Comparison of ENCODE assay signal across 8 cellular contexts in genomic region chr2:88590998-88591613, GRCh38. TPM values are rescaled to one million over a fixed set of nuclear protein-coding genes. Genes with fewer than 3 reads are reported as not detected.
DNase-seq lines count a peak whose midpoint lies in the region; ATAC-seq and TF ChIP-seq lines count a peak whose summit lies in the region.

No MANE protein-coding gene starts in this region.

- H3K4me3 ChIP-seq in NB4 (ENCODE audit: low read depth, low read length) (no peak overlapping the region), colonic mucosa (no peak overlapping the region), liver (ENCODE audit: low read depth in 1 of 3, low read length in 3 of 3) (no peak overlapping the region), stomach (no peak overlapping the region)

- intact Hi-C loops in colonic mucosa (cut with DNase I) (loop anchor here (2.0 kb wide), 1 partner anchor 78 kb away; no protein-coding TSS in a partner anchor), stomach (cut with DNase I; ENCODE audit: low total_unique reads) (loop anchor here (5.0 kb wide), 1 partner anchor 76 kb away; no protein-coding TSS in a partner anchor)

- no peak for TF ChIP-seq EP300 in stomach (IDR thresholded peaks at IDR 0.05)

- H3K4me1 Mint-ChIP-seq in T-helper 17 cell: peaks cover 2% of the 10 kb centered on the region

- no peaks in the 10 kb centered on the region for H3K27me3 Mint-ChIP-seq in T-helper 17 cell

- H3K36me3 ChIP-seq in colonic mucosa (peaks cover 12% of the 10 kb centered on the region), liver (ENCODE audit: control insufficient read depth in 4 of 4, insufficient read depth in 3 of 4, low read depth in 1 of 4, low read length in 3 of 4) (peaks cover 6 to 35% (median 22%) of the 10 kb centered on the region in 4 donors), stomach (peaks cover 12 to 83% (median 68%) of the 10 kb centered on the region in 4 donors)

- TF ChIP-seq CTCF in NB4 (IDR thresholded peaks at IDR 0.05; ENCODE audit: low read depth, low read length) (peak; percentile 72), colonic mucosa (IDR thresholded peaks at IDR 0.05) (peak; percentile 54), liver (IDR thresholded peaks at IDR 0.05; ENCODE audit: low read depth, low read length, missing input control) (peak; percentile 66), stomach (IDR thresholded peaks at IDR 0.05) (peak in 5 of 7 experiments; percentile 71 to 86 (median 77))

- DNase-seq in activated CD4-positive, CD25-positive, alpha-beta regulatory T cell treated with anti-CD3 and anti-CD28 coated beads, Interleukin-2, amount 50 U/mL, for 16 hours (ENCODE audit: low read depth, low spot score): peak; percentile 21
- no peak for DNase-seq in activated CD4-positive, CD25-positive, alpha-beta regulatory T cell treated with anti-CD3 and anti-CD28 coated beads, Interleukin-2, amount 50 U/mL, for 72 hours
- DNase-seq in H4 (ENCODE audit: low spot score) (peak; percentile 53), NB4 (ENCODE audit: low read depth) (peak; percentile 68), T-helper 17 cell (peak in 1 of 3 donors; percentile 24), colonic mucosa (peak; percentile 57), stomach (no peak)

- no peaks in the 10 kb centered on the region for H3K36me3 Mint-ChIP-seq in T-helper 17 cell (ENCODE audit: low read depth)

- no peak overlapping the region for H3K27ac ChIP-seq in colonic mucosa
- H3K27ac ChIP-seq in liver (ENCODE audit: low read depth in 1 of 2, low read length in 2 of 2): no peak overlapping the region
- peak overlapping the region in 3 of 5 donors; percentile 18 to 49 (median 40) for H3K27ac ChIP-seq in stomach

- peak; percentile 81 for ATAC-seq in T-helper 17 cell

- H3K4me3 Mint-ChIP-seq in T-helper 17 cell: no peak overlapping the region

- WGBS in liver: 96% methylated on average over 2 of the region's 2 CpGs
- WGBS in stomach, 5 donors: 85 to 97% (median 92%) methylated on average over 2 of the region's 2 CpGs

- TF ChIP-seq POLR2A in NB4 (IDR thresholded peaks at IDR 0.05; ENCODE audit: extremely low read depth, insufficient read length) (no peak), stomach (IDR thresholded peaks at IDR 0.05) (no peak)

- H3K9me3 ChIP-seq in T-helper 17 cell (ENCODE audit: control insufficient read depth, low read length, poor library complexity, severe bottlenecking): no peaks in the 10 kb centered on the region
- H3K9me3 ChIP-seq in colonic mucosa: no peaks in the 10 kb centered on the region
- no peaks in the 10 kb centered on the region for H3K9me3 ChIP-seq in liver (ENCODE audit: control insufficient read depth in 4 of 4, low read length in 3 of 4)
- H3K9me3 ChIP-seq in stomach: no peaks in the 10 kb centered on the region

- H3K4me1 ChIP-seq in colonic mucosa (no peaks in the 10 kb centered on the region), liver (ENCODE audit: control insufficient read depth in 4 of 4, insufficient read depth in 4 of 4, low read length in 3 of 4) (no peaks in the 10 kb centered on the region), stomach (peaks cover 0 to 16% (median 4%) of the 10 kb centered on the region in 4 donors)

- peak overlapping the region; percentile 70 for H3K27ac Mint-ChIP-seq in T-helper 17 cell

- no peaks in the 10 kb centered on the region for H3K27me3 ChIP-seq in colonic mucosa
- H3K27me3 ChIP-seq in liver (ENCODE audit: control insufficient read depth in 4 of 4, insufficient read depth in 4 of 4, low read length in 3 of 4): no peaks in the 10 kb centered on the region
- no peaks in the 10 kb centered on the region for H3K27me3 ChIP-seq in stomach

- H3K9ac ChIP-seq in colonic mucosa (ENCODE audit: low read depth in 2 of 2, low read length in 2 of 2): no peak overlapping the region
- no peak overlapping the region for H3K9ac ChIP-seq in liver (ENCODE audit: low read depth in 1 of 2, low read length in 2 of 2)

- TF ChIP-seq RAD21 in liver (IDR thresholded peaks at IDR 0.05): peak; percentile 91 to 94

TF ChIP-seq in liver, 16 proteins besides CTCF, POLR2A, EP300 and RAD21:
- TF ChIP-seq FOXA2 (IDR thresholded peaks at IDR 0.05) (no peak), RXRA (IDR thresholded peaks at IDR 0.05) (peak in 1 of 2 donors; percentile 26), HNF4A (conservative IDR thresholded peaks at IDR 0.05) (peak; percentile 11 to 45)

RNA-seq across cellular contexts. Expression of gene EIF2AK3, which starts 36.2 kb away (rescaled TPM):
- 12.7 and 16.6 TPM in 2 replicates for total RNA-seq in H4 (2014; rRNA removed; shearing (Covaris generic))
- 10 to 100 TPM; 34.9 to 38.3 TPM for total RNA-seq in T-helper 17 cell
- 10 to 100 TPM; 23.0 to 38.3 TPM for total RNA-seq in colonic mucosa
- 10 to 100 TPM in 1 of 2 donors, 1 to 10 TPM in 1; 9.2 to 31.5 TPM for total RNA-seq in liver
- polyA plus RNA-seq in liver: 1 to 10 TPM; 2.9 to 9.1 TPM
- total RNA-seq in stomach: 10 to 100 TPM; 33.3 to 92.3 (median 57.7) TPM
- 1 to 10 TPM; 4.8 to 7.6 (median 6.6) TPM for polyA plus RNA-seq in stomach

Comparison
In these comparisons a context has a peak if more than half of its experiments do, and no peak if none do; other contexts are left out.
1. DNase-seq: peak in activated CD4-positive, CD25-positive, alpha-beta regulatory T cell treated with anti-CD3 and anti-CD28 coated beads, Interleukin-2, amount 50 U/mL, for 16 hours (single experiment), H4 (single experiment), NB4 (single experiment) and colonic mucosa (single experiment); none in activated CD4-positive, CD25-positive, alpha-beta regulatory T cell treated with anti-CD3 and anti-CD28 coated beads, Interleukin-2, amount 50 U/mL, for 72 hours (single experiment) and stomach (single experiment).
2. H3K27ac ChIP-seq: peak in stomach (3 of 5); none in colonic mucosa (single experiment) and liver (0 of 2).
3. Peak in every context shown above with its lines, with median percentiles within 50 percentile points of each other: CTCF ChIP-seq.